In genomic region chr10:96501985-96502384, GRCh38 we compare ENCODE assay signal across 17 cellular contexts.
DNase-seq lines count a peak whose midpoint lies in the region; ATAC-seq lines count a peak whose summit lies in the region.
"Had no signal": no experiment of that assay in that cellular context is flagged by ENCODE, and none has a peak within 500 bp of the region (broad histone marks: within the 10 kb centered on the region; RNA-seq: fewer than 3 reads in every experiment).

No MANE protein-coding gene starts in this region.

- no peak for ATAC-seq in effector memory CD8-positive, alpha-beta T cell (replicated peaks)
- ATAC-seq in HG02884 (IDR thresholded peaks at IDR 0.05; ENCODE audit: unreplicated experiment), result no peak
- no peak for ATAC-seq in GM18861 (IDR thresholded peaks at IDR 0.05; ENCODE audit: unreplicated experiment)
- ATAC-seq: heart left ventricle, natural killer cell had no signal

- H3K9me3 Mint-ChIP-seq in effector memory CD8-positive, alpha-beta T cell, result no peaks in the 10 kb centered on the region
- H3K9me3 Mint-ChIP-seq: activated naive CD8-positive, alpha-beta T cell treated with anti-CD3 and anti-CD28 coated beads, Interleukin-2, amount 10 ng/mL, durations not matched to agents 7 days and 5 days; immature natural killer cell; natural killer cell had no signal

- no peaks in the 10 kb centered on the region for H3K36me3 Mint-ChIP-seq in effector memory CD8-positive, alpha-beta T cell (ENCODE audit: insufficient read depth)
- H3K36me3 Mint-ChIP-seq: activated naive CD8-positive, alpha-beta T cell treated with anti-CD3 and anti-CD28 coated beads, Interleukin-2, amount 10 ng/mL, durations not matched to agents 7 days and 5 days; immature natural killer cell; natural killer cell had no signal

- H3K27me3 Mint-ChIP-seq in effector memory CD8-positive, alpha-beta T cell, result peaks cover 25 to 40% of the 10 kb centered on the region in 2 donors

- DNase-seq in DMS53 (lab: John Stamatoyannopoulos, UW) (peak; percentile 72), HPDE6-E6E7 (ENCODE audit: extremely low spot score) (peak; percentile 78), astrocyte of the hippocampus (ENCODE audit: low read depth, low spot score) (peak; percentile 24), kidney glomerular epithelial cell (lab: John Stamatoyannopoulos, UW) (peak; percentile 87), NAMALWA (ENCODE audit: low spot score) (no peak)
- no peak for DNase-seq in effector memory CD8-positive, alpha-beta T cell
- DNase-seq: activated CD4-positive, CD25-positive, alpha-beta regulatory T cell; activated naive CD8-positive, alpha-beta T cell treated with anti-CD3 and anti-CD28 coated beads, Interleukin-2, amount 10 ng/mL, durations not matched to agents 7 days and 5 days; heart left ventricle; immature natural killer cell; MV-4-11; natural killer cell; NCI-H2029; NCI-H446 treated with DMSO at 0.1 percent for 48 hours; stimulated activated CD4-positive, alpha-beta T cell treated with anti-CD3 and anti-CD28 coated beads, Interleukin-4, amount 100 ng/mL, for 1 hour had no signal

- H3K27ac Mint-ChIP-seq in effector memory CD8-positive, alpha-beta T cell, result peak overlapping the region in 1 of 2 donors; percentile 5
- H3K27ac Mint-ChIP-seq: activated naive CD8-positive, alpha-beta T cell treated with anti-CD3 and anti-CD28 coated beads, Interleukin-2, amount 10 ng/mL, durations not matched to agents 7 days and 5 days; immature natural killer cell; natural killer cell had no signal

- H3K4me3 Mint-ChIP-seq in effector memory CD8-positive, alpha-beta T cell, result no peak overlapping the region
- H3K4me3 Mint-ChIP-seq: activated naive CD8-positive, alpha-beta T cell treated with anti-CD3 and anti-CD28 coated beads, Interleukin-2, amount 10 ng/mL, durations not matched to agents 7 days and 5 days; immature natural killer cell; natural killer cell had no signal

- no peaks in the 10 kb centered on the region for H3K4me1 Mint-ChIP-seq in effector memory CD8-positive, alpha-beta T cell (ENCODE audit: low read depth in 2 of 2)
- H3K4me1 Mint-ChIP-seq: activated naive CD8-positive, alpha-beta T cell treated with anti-CD3 and anti-CD28 coated beads, Interleukin-2, amount 10 ng/mL, durations not matched to agents 7 days and 5 days; immature natural killer cell; natural killer cell had no signal

Comparison
In these comparisons a context has a peak if more than half of its experiments do, and no peak if none do; other contexts are left out.
1. DNase-seq: peak in DMS53 (single experiment), HPDE6-E6E7 (single experiment), astrocyte of the hippocampus (single experiment) and kidney glomerular epithelial cell (single experiment); none in effector memory CD8-positive, alpha-beta T cell (0 of 3) and NAMALWA (single experiment).